In the genomic region with DNA sequence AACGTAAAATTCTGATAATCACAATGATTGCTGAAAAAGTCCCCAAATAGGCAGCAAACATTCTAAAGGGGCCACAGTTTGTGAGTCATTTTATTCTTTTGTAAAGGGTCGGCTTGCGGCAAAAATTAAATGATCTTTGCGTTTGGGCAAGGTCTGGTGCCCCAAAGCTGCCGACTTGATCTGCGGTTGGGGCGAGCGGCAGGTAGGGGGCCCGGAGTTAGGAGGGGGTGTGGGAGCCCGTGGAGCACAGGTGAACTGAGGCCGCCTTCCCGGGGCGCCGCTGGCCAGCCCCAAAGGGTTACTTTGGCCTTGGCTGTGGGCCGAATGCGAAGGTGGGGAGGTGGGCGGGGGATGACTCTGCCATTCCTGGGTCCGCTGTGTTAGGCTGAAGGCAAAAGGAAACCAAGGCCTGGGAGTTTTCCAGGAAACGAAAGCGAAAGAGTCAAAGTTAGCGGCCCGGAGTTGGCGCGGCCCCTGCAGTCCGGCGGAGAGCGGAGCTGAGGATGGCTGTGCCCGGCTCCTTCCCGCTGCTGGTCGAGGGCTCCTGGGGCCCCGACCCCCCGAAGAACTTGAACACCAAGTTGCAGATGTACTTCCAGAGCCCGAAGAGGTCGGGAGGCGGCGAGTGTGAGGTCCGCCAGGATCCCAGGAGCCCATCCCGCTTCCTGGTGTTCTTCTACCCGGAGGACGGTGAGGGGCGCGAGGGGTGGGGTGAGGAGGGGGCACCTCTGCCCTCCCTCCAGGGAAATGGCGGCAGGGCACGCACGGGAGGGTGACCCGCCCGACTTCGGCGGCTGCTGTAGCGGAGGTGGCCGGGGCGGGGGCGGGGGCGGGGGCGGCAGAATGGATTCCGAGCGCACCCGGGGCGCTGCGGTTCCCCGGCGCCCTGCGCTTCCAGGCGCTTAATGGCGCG, we compare ENCODE assay signal across 8 cellular contexts. TPM values are rescaled to one million over a fixed set of nuclear protein-coding genes. Genes with fewer than 3 reads are reported as not detected.
DNase-seq lines count a peak whose midpoint lies in the region; ATAC-seq and TF ChIP-seq lines count a peak whose summit lies in the region.

A gene with protein sequence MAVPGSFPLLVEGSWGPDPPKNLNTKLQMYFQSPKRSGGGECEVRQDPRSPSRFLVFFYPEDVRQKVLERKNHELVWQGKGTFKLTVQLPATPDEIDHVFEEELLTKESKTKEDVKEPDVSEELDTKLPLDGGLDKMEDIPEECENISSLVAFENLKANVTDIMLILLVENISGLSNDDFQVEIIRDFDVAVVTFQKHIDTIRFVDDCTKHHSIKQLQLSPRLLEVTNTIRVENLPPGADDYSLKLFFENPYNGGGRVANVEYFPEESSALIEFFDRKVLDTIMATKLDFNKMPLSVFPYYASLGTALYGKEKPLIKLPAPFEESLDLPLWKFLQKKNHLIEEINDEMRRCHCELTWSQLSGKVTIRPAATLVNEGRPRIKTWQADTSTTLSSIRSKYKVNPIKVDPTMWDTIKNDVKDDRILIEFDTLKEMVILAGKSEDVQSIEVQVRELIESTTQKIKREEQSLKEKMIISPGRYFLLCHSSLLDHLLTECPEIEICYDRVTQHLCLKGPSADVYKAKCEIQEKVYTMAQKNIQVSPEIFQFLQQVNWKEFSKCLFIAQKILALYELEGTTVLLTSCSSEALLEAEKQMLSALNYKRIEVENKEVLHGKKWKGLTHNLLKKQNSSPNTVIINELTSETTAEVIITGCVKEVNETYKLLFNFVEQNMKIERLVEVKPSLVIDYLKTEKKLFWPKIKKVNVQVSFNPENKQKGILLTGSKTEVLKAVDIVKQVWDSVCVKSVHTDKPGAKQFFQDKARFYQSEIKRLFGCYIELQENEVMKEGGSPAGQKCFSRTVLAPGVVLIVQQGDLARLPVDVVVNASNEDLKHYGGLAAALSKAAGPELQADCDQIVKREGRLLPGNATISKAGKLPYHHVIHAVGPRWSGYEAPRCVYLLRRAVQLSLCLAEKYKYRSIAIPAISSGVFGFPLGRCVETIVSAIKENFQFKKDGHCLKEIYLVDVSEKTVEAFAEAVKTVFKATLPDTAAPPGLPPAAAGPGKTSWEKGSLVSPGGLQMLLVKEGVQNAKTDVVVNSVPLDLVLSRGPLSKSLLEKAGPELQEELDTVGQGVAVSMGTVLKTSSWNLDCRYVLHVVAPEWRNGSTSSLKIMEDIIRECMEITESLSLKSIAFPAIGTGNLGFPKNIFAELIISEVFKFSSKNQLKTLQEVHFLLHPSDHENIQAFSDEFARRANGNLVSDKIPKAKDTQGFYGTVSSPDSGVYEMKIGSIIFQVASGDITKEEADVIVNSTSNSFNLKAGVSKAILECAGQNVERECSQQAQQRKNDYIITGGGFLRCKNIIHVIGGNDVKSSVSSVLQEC (N-terminal part only) (plus strand): TSS at position 459 of the 913 bp plus-strand sequence. CDS start 45 bp downstream, at position 504.

- DNase-seq in NCI-H748 (lab: John Stamatoyannopoulos, UW; ENCODE audit: unreplicated experiment) (peak; percentile 48), medulla oblongata (ENCODE audit: extremely low spot score) (peak; percentile 80), SK-N-DZ (ENCODE audit: low spot score) (no peak)
- DNase-seq in activated CD8-positive, alpha-beta memory T cell treated with anti-CD3 and anti-CD28 coated beads for 4 hours (ENCODE audit: low read depth in 2 of 2), result peak; percentile 39 to 52
- DNase-seq in effector memory CD4-positive, alpha-beta T cell, result peak; percentile 39 to 63 (median 48)
- peak; percentile 16 for DNase-seq in stimulated activated CD8-positive, alpha-beta memory T cell treated with anti-CD3 and anti-CD28 coated beads, Interleukin-12 subunit alpha, Interleukin-12 subunit beta, amount 100 ng/mL, for 24 hours (ENCODE audit: extremely low read depth)

- peak within 1 kb of the TSS; percentile 96 for H3K4me3 ChIP-seq in effector memory CD4-positive, alpha-beta T cell (ENCODE audit: insufficient read depth, low read depth, low read length, poor library complexity, severe bottlenecking)

- H3K9me3 ChIP-seq in effector memory CD4-positive, alpha-beta T cell (ENCODE audit: control insufficient read depth, low read length), result no peaks in the 10 kb centered on the region

- TF ChIP-seq POLR2A in GM10847 (IDR thresholded peaks at IDR 0.05; ENCODE audit: extremely low read depth, insufficient read length), result peak; percentile 82

- peak within 1 kb of the TSS; percentile 95 for H3K27ac ChIP-seq in effector memory CD4-positive, alpha-beta T cell (ENCODE audit: insufficient read depth, low read length, poor library complexity, severe bottlenecking)

- H3K27me3 ChIP-seq in effector memory CD4-positive, alpha-beta T cell (replicated peaks; ENCODE audit: control insufficient read depth, insufficient read depth, low read length, poor library complexity, severe bottlenecking), result no peaks in the 10 kb centered on the region

- peaks cover 25% of the 10 kb centered on the region for H3K4me1 ChIP-seq in effector memory CD4-positive, alpha-beta T cell (ENCODE audit: control insufficient read depth, insufficient read depth, low read length, poor library complexity, severe bottlenecking)

- ATAC-seq in HG02763 (IDR thresholded peaks at IDR 0.05; ENCODE audit: unreplicated experiment), result peak; percentile 48

- H3K36me3 ChIP-seq in effector memory CD4-positive, alpha-beta T cell (ENCODE audit: control insufficient read depth, insufficient read depth, low read length), result no peaks in the 10 kb centered on the region

RNA-seq across cellular contexts. Expression of the gene that starts here (rescaled TPM):
- polyA plus RNA-seq in SK-N-DZ (2014; cell fraction: cytosol; rRNA removed), result 0.12 and 0.20 TPM in 2 replicates
- polyA plus RNA-seq in SK-N-DZ (2014; cell fraction: nucleus; rRNA removed), result 0.11 and 0.16 TPM in 2 replicates
